Comparison of ENCODE assay signal across 16 cellular contexts in genomic region chr19:46391296-46392251, GRCh38. TPM values are rescaled to one million over a fixed set of nuclear protein-coding genes. Genes with fewer than 3 reads are reported as not detected.
DNase-seq lines count a peak whose midpoint lies in the region; ATAC-seq lines count a peak whose summit lies in the region.
"Had no signal": no experiment of that assay in that cellular context is flagged by ENCODE, and none has a peak within 500 bp of the region (broad histone marks: within the 10 kb centered on the region; RNA-seq: fewer than 3 reads in every experiment).

No MANE protein-coding gene starts in this region.

- H3K4me3 ChIP-seq in BLaER1 treated with 17β-estradiol and CSF1 and Interleukin-3, amounts not matched to agents 10 nM and 100 nM: peak overlapping the region in 7 of 10 experiments; percentile 9 to 39 (median 20); a peak in 8 of 20 replicates
- H3K4me3 ChIP-seq in SJSA1: peak overlapping the region; percentile 25
- H3K4me3 ChIP-seq: heart left ventricle, neural progenitor cell had no signal

- H3K9ac ChIP-seq in BLaER1 treated with 17β-estradiol and CSF1 and Interleukin-3, amounts not matched to agents 10 nM and 100 nM: peak overlapping the region; percentile 17 to 82 (median 68); a peak in 20 of 22 replicates
- H3K9ac ChIP-seq: neural progenitor cell had no signal

- no peak for ATAC-seq in HG03520 (IDR thresholded peaks at IDR 0.05; ENCODE audit: unreplicated experiment)

- H3K4me1 ChIP-seq in BLaER1 treated with 17β-estradiol and CSF1 and Interleukin-3, amounts not matched to agents 10 nM and 100 nM: peaks cover 54 to 66% (median 58%) of the 10 kb centered on the region in 10 experiments
- H3K4me1 ChIP-seq in SJSA1 (replicated peaks): peaks cover 62% of the 10 kb centered on the region
- H3K4me1 ChIP-seq: neural progenitor cell had no signal

- H3K4me2 ChIP-seq in BLaER1 treated with 17β-estradiol and CSF1 and Interleukin-3, amounts not matched to agents 10 nM and 100 nM: peak overlapping the region; percentile 76 to 96 (median 91)
- H3K4me2 ChIP-seq: neural progenitor cell had no signal

- intact Hi-C loops in posterior vena cava (cut with DNase I): loop anchor here (5.0 kb wide), 2 partner anchors 101 to 109 kb away; no protein-coding TSS in a partner anchor

- peaks cover 0 to 55% (median 0%) of the 10 kb centered on the region in 11 experiments; a peak in 8 of 22 replicates for H4K20me1 ChIP-seq in BLaER1 treated with 17β-estradiol and CSF1 and Interleukin-3, amounts not matched to agents 10 nM and 100 nM

- DNase-seq in SJSA1 (ENCODE audit: low read depth in 1 of 2, low spot score in 2 of 2): peak in 1 of 2 experiments; percentile 87
- peak; percentile 31 for DNase-seq in hepatic stellate cell (ENCODE audit: low spot score)
- DNase-seq in posterior vena cava (ENCODE audit: low spot score): peak; percentile 81
- no peak for DNase-seq in NCI-H1092 (lab: John Stamatoyannopoulos, UW)
- DNase-seq in HK-2 (ENCODE audit: unreplicated experiment): no peak
- no peak for DNase-seq in NCI-H2196 (lab: John Stamatoyannopoulos, UW; ENCODE audit: unreplicated experiment)
- DNase-seq: activated naive CD4-positive, alpha-beta T cell treated with anti-CD3 and anti-CD28 coated beads, Interleukin-2, amount 50 U/mL, for 16 hours; activated T-cell treated with anti-CD3 and anti-CD28 coated beads, Interleukin-2, amount 50 U/mL, for 1 hour; KBM-7; NCI-H1048; NCI-H2107; NCI-H69 had no signal

- H3K27me3 ChIP-seq in BLaER1 treated with 17β-estradiol and CSF1 and Interleukin-3, amounts not matched to agents 10 nM and 100 nM: no peaks in the 10 kb centered on the region
- H3K27me3 ChIP-seq in SJSA1 (replicated peaks): no peaks in the 10 kb centered on the region
- H3K27me3 ChIP-seq: heart left ventricle, neural progenitor cell had no signal

- H3K9me3 ChIP-seq in BLaER1 treated with 17β-estradiol and CSF1 and Interleukin-3, amounts not matched to agents 10 nM and 100 nM (replicated peaks in 1 of 11): no peaks in the 10 kb centered on the region
- peaks cover 6% of the 10 kb centered on the region; the same call in 1 of the 2 replicates for H3K9me3 ChIP-seq in SJSA1 (replicated peaks)
- H3K9me3 ChIP-seq: heart left ventricle had no signal

- peak overlapping the region in 9 of 11 experiments; percentile 36 to 90 (median 79); a peak in 18 of 22 replicates for H3K27ac ChIP-seq in BLaER1 treated with 17β-estradiol and CSF1 and Interleukin-3, amounts not matched to agents 10 nM and 100 nM
- peak overlapping the region; percentile 82 for H3K27ac ChIP-seq in SJSA1
- H3K27ac ChIP-seq: heart left ventricle, neural progenitor cell had no signal

- peaks cover 49 to 60% (median 53%) of the 10 kb centered on the region in 11 experiments for H3K36me3 ChIP-seq in BLaER1 treated with 17β-estradiol and CSF1 and Interleukin-3, amounts not matched to agents 10 nM and 100 nM
- peaks cover 67% of the 10 kb centered on the region for H3K36me3 ChIP-seq in SJSA1
- H3K36me3 ChIP-seq: neural progenitor cell had no signal

RNA-seq across cellular contexts. Expression of gene CCDC8, which starts 21.8 kb away (rescaled TPM):
- total RNA-seq in SJSA1 (2014; rRNA removed; shearing (Covaris generic)): 12.5 and 18.6 TPM in 2 replicates
- 10 to 100 TPM; 11.7 to 17.7 TPM for total RNA-seq in posterior vena cava

RNA-seq across cellular contexts. Expression of gene PNMA8C, which starts 37.2 kb away (rescaled TPM):
- not detected in 2 replicates for total RNA-seq in SJSA1 (2014; rRNA removed; shearing (Covaris generic))
- total RNA-seq in posterior vena cava: 1 to 10 TPM in 1 of 2 donors, under 1 TPM in 1; 0.37 to 1.2 TPM

RNA-seq across cellular contexts. Expression of gene PPP5C, which starts 44.7 kb away (rescaled TPM):
- total RNA-seq in SJSA1 (2014; rRNA removed; shearing (Covaris generic)): 77.3 and 79.9 TPM in 2 replicates
- 10 to 100 TPM; 44.3 to 46.8 TPM for total RNA-seq in posterior vena cava

Comparison
In these comparisons a context has a peak if more than half of its experiments do, and no peak if none do; other contexts are left out.
1. DNase-seq: peak in hepatic stellate cell (single experiment) and posterior vena cava (single experiment); none in NCI-H1092 (single experiment), HK-2 (single experiment) and NCI-H2196 (single experiment).